8 cellular contexts compared by ENCODE assay signal in the genomic region with DNA sequence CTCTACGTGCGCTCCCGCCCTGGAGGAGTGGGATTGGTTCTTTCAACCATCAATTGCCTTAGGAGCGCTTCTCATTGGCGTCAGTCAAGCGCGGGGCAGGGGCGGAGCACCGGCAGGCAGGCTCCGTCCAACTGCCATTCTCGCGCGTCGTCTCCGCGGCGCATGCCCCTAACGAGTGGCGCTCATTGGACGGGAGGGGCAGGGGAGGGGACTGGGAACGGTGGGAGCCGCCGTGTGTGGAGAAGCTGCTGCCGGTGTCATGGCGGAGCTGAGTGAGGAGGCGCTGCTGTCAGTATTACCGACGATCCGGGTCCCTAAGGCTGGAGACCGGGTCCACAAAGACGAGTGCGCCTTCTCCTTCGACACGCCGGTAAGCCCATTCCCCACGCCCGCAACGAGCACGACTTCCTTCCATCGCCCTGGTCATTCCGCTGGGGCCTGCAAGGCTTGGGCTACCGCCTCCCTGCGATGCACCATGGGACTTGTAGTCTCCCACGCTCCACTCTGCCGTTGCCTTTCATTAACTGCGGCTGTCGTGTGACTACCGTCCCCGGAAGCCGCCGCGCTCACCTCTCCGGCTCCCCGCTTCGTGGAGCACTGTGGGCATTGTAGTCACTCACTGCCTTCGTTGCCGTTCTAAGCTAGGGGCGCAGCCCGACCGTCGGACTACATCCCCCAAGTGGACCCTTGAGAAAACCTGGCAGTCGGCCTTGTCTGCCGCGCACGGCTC. TPM values are rescaled to one million over a fixed set of nuclear protein-coding genes. Genes with fewer than 3 reads are reported as not detected.
DNase-seq lines count a peak whose midpoint lies in the region; ATAC-seq lines count a peak whose summit lies in the region.

A gene with protein sequence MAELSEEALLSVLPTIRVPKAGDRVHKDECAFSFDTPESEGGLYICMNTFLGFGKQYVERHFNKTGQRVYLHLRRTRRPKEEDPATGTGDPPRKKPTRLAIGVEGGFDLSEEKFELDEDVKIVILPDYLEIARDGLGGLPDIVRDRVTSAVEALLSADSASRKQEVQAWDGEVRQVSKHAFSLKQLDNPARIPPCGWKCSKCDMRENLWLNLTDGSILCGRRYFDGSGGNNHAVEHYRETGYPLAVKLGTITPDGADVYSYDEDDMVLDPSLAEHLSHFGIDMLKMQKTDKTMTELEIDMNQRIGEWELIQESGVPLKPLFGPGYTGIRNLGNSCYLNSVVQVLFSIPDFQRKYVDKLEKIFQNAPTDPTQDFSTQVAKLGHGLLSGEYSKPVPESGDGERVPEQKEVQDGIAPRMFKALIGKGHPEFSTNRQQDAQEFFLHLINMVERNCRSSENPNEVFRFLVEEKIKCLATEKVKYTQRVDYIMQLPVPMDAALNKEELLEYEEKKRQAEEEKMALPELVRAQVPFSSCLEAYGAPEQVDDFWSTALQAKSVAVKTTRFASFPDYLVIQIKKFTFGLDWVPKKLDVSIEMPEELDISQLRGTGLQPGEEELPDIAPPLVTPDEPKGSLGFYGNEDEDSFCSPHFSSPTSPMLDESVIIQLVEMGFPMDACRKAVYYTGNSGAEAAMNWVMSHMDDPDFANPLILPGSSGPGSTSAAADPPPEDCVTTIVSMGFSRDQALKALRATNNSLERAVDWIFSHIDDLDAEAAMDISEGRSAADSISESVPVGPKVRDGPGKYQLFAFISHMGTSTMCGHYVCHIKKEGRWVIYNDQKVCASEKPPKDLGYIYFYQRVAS (plus strand): TSS at position 230 of the 730 bp plus-strand sequence. CDS start 30 bp downstream, at position 260.

- peaks cover under 1% of the 10 kb centered on the region for H3K36me3 Mint-ChIP-seq in natural killer cell treated with Interleukin-12 subunit alpha and Interleukin-12 subunit beta and Interleukin-15 and Interleukin-18, amount 100 ng/mL, for 72 hours

- peak within 1 kb of the TSS; percentile 94 for H3K4me3 Mint-ChIP-seq in natural killer cell treated with Interleukin-12 subunit alpha and Interleukin-12 subunit beta and Interleukin-15 and Interleukin-18, amount 100 ng/mL, for 72 hours

- peak; percentile 99 for DNase-seq in ELF-1 (ENCODE audit: low read depth, low spot score)
- DNase-seq in H7: peak; percentile 99
- DNase-seq in M059J (ENCODE audit: low read depth): peak; percentile 99
- DNase-seq in SHP77 (lab: John Stamatoyannopoulos, UW): peak; percentile 92 to 93
- peak; percentile 98 for DNase-seq in activated effector memory CD4-positive, alpha-beta T cell treated with Interleukin-2 at 50 U/mL for 16 hours
- DNase-seq in fibroblast of peridontal ligament (ENCODE audit: extremely low read depth): peak; percentile 99
- peak; percentile 99 for DNase-seq in natural killer cell treated with Interleukin-12 subunit alpha and Interleukin-12 subunit beta and Interleukin-15 and Interleukin-18, amount 100 ng/mL, for 72 hours (ENCODE audit: low spot score)
- peak; percentile 97 for DNase-seq in stimulated activated naive CD8-positive, alpha-beta T cell treated with anti-CD3 and anti-CD28 coated beads, Interleukin-15, Interleukin-2, amounts not matched to agents 100 U/mL and 50 U/mL, for 24 hours

- no peaks in the 10 kb centered on the region for H3K27me3 ChIP-seq in H7 (ENCODE audit: control insufficient read depth, insufficient read depth, low read length)

- ATAC-seq in natural killer cell treated with Interleukin-12 subunit alpha and Interleukin-12 subunit beta and Interleukin-15 and Interleukin-18, amount 100 ng/mL, for 72 hours: peak; percentile 90 to 91
- peak; percentile 87 for ATAC-seq in stimulated activated naive CD8-positive, alpha-beta T cell treated with anti-CD3 and anti-CD28 coated beads, Interleukin-15, Interleukin-2, amounts not matched to agents 100 U/mL and 50 U/mL, for 24 hours

- H3K36me3 ChIP-seq in H7 (replicated peaks; ENCODE audit: control insufficient read depth, insufficient read depth, low read length): peaks cover 38% of the 10 kb centered on the region

- H3K9me3 Mint-ChIP-seq in natural killer cell treated with Interleukin-12 subunit alpha and Interleukin-12 subunit beta and Interleukin-15 and Interleukin-18, amount 100 ng/mL, for 72 hours: no peaks in the 10 kb centered on the region

- H3K27me3 Mint-ChIP-seq in natural killer cell treated with Interleukin-12 subunit alpha and Interleukin-12 subunit beta and Interleukin-15 and Interleukin-18, amount 100 ng/mL, for 72 hours: no peaks in the 10 kb centered on the region

- H3K27ac Mint-ChIP-seq in natural killer cell treated with Interleukin-12 subunit alpha and Interleukin-12 subunit beta and Interleukin-15 and Interleukin-18, amount 100 ng/mL, for 72 hours: peak within 1 kb of the TSS; percentile 91 to 93

- peaks cover 26 to 43% of the 10 kb centered on the region in 2 donors for H3K4me1 Mint-ChIP-seq in natural killer cell treated with Interleukin-12 subunit alpha and Interleukin-12 subunit beta and Interleukin-15 and Interleukin-18, amount 100 ng/mL, for 72 hours (ENCODE audit: low read depth in 2 of 2)

- peak within 1 kb of the TSS; percentile 98 for H3K4me3 ChIP-seq in H7 (ENCODE audit: insufficient read depth, low read depth, low read length)

RNA-seq across cellular contexts. Expression of the gene that starts here (rescaled TPM):
- total RNA-seq in H7 (2014; rRNA removed; shearing (Covaris generic)): 103 and 112 TPM in 2 replicates
- total RNA-seq in M059J (2014; rRNA removed; shearing (Covaris generic)): 47.3 and 79.3 TPM in 2 replicates
- total RNA-seq in natural killer cell treated with Interleukin-12 subunit alpha and Interleukin-12 subunit beta and Interleukin-15 and Interleukin-18, amount 100 ng/mL, for 72 hours: 100 to 1,000 TPM in 1 of 2 donors, 10 to 100 TPM in 1; 91.7 to 105 TPM

Comparison
In these comparisons a context has a peak if more than half of its experiments do, and no peak if none do; other contexts are left out.
1. Peak in every context shown above with its lines: DNase-seq, ATAC-seq and H3K4me3 ChIP-seq.